8 cellular contexts compared by ENCODE assay signal in the genomic region with DNA sequence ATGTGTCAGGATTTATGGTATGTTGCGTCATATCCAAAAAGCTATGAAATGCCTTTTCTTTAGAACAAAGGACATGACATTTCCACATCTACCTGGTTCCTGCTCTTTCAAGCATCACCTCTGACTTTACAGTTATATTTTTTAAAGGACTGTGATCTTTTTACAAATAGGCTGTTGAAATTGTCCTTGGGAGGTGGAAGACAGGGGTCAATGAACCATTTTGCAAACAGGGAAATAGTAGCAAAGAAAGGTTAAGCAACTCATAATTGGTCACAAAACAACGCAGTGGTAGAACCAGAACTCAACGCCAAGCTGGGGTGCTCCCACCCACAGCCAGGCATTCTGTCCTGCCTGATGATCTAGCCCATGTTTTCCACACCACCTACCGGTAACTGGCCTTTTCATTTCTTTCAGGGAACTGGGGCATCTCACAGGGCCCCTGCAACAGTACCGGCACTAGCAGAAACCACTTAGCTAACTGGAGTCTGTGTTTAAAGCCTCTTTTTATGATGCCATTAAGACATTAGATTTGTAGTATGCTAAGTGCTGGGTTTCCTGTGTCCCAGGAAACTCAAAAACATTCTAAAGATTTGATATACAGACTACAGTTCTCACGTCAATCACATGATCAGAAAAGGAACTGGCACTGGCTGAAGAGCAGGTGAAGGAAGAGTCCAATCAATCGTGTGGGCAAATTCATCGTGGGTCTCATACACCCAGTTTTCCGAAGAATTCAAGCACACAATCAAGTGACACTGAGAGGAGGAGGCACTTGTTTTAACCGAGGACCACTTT. TPM values are rescaled to one million over a fixed set of nuclear protein-coding genes. Genes with fewer than 3 reads are reported as not detected.
DNase-seq lines count a peak whose midpoint lies in the region; ATAC-seq and TF ChIP-seq lines count a peak whose summit lies in the region.

No MANE protein-coding gene starts in this region.

- TF ChIP-seq CTCF in osteoblast (IDR thresholded peaks at IDR 0.05; ENCODE audit: extremely low read depth, low read depth, low read length), result peak; percentile 6

- no peak overlapping the region for H2AFZ ChIP-seq in osteoblast (ENCODE audit: low read length)

- WGBS in esophagus, 2 donors, result 34 to 37% methylated on average over 10 of the region's 10 CpGs

- H3K27ac ChIP-seq in esophagus (ENCODE audit: low read depth in 2 of 2, low read length in 1 of 2) (peak overlapping the region; percentile 88 to 90), osteoblast (ENCODE audit: low read depth, low read length) (peak overlapping the region; percentile 96)

- peak; percentile 41 for DNase-seq in activated T-cell treated with anti-CD3 and anti-CD28 coated beads, Interleukin-2, amount 50 U/mL, for 1 hour
- DNase-seq in activated T-cell treated with anti-CD3 and anti-CD28 coated beads for 4 hours, result no peak
- DNase-seq in SW480 (ENCODE audit: low spot score), result peak; percentile 60
- DNase-seq in osteoblast (ENCODE audit: insufficient read length, low spot score, missing footprints), result no peak
- no peak for DNase-seq in NCI-H2029 treated with DMSO at 0.1 percent for 48 hours (lab: John Stamatoyannopoulos, UW)

- peaks cover 4% of the 10 kb centered on the region for H4K20me1 ChIP-seq in osteoblast (ENCODE audit: insufficient read depth, low read length)

- peak overlapping the region; percentile 79 for H3K4me2 ChIP-seq in osteoblast (ENCODE audit: insufficient read depth, low read length)

- H3K4me1 ChIP-seq in esophagus (ENCODE audit: control insufficient read depth in 2 of 2, insufficient read depth in 2 of 2, low read length in 1 of 2) (peaks cover 2 to 4% of the 10 kb centered on the region in 2 donors), osteoblast (ENCODE audit: insufficient read depth, low read length) (peaks cover 37% of the 10 kb centered on the region)

- H3K4me3 ChIP-seq in esophagus (ENCODE audit: low read depth in 1 of 2, low read length in 2 of 2) (peak overlapping the region in 1 of 2 donors; percentile 24), osteoblast (ENCODE audit: insufficient read depth, low read length) (peak overlapping the region; percentile 33)

- H3K36me3 ChIP-seq in esophagus (ENCODE audit: control insufficient read depth in 2 of 2, insufficient read depth in 2 of 2, low read length in 1 of 2) (peaks cover 13 to 30% of the 10 kb centered on the region in 2 donors), osteoblast (ENCODE audit: insufficient read depth, low read length) (peaks cover 66% of the 10 kb centered on the region)

- no peak for ATAC-seq in HG02870 (IDR thresholded peaks at IDR 0.05; ENCODE audit: unreplicated experiment)
- no peak for ATAC-seq in GM19397 (IDR thresholded peaks at IDR 0.05; ENCODE audit: unreplicated experiment)

- peaks cover 86% of the 10 kb centered on the region for H3K79me2 ChIP-seq in osteoblast (ENCODE audit: insufficient read depth, low read length)

- H3K9me3 ChIP-seq in esophagus (ENCODE audit: control insufficient read depth in 2 of 2, insufficient read depth in 1 of 2, low read depth in 1 of 2, low read length in 1 of 2) (no peaks in the 10 kb centered on the region), osteoblast (ENCODE audit: low read depth, low read length) (no peaks in the 10 kb centered on the region)

- H3K27me3 ChIP-seq in esophagus (ENCODE audit: control insufficient read depth in 1 of 2, insufficient read depth in 2 of 2, low read length in 2 of 2) (no peaks in the 10 kb centered on the region), osteoblast (ENCODE audit: insufficient read depth, low read length) (no peaks in the 10 kb centered on the region)

RNA-seq across cellular contexts. Expression of a gene that starts 13.9 kb away (rescaled TPM):
- 1 to 10 TPM; 8.2 to 9.0 TPM for polyA plus RNA-seq in esophagus
- 26.4 and 26.8 TPM in 2 replicates for total RNA-seq in osteoblast

Comparison
In these comparisons a context has a peak if more than half of its experiments do, and no peak if none do; other contexts are left out.
1. DNase-seq: peak in activated T-cell treated with anti-CD3 and anti-CD28 coated beads, Interleukin-2, amount 50 U/mL, for 1 hour (single experiment) and SW480 (single experiment); none in activated T-cell treated with anti-CD3 and anti-CD28 coated beads for 4 hours (single experiment), osteoblast (single experiment) and NCI-H2029 treated with DMSO at 0.1 percent for 48 hours (single experiment).